ENCODE assay signal across 8 cellular contexts in the genomic region with DNA sequence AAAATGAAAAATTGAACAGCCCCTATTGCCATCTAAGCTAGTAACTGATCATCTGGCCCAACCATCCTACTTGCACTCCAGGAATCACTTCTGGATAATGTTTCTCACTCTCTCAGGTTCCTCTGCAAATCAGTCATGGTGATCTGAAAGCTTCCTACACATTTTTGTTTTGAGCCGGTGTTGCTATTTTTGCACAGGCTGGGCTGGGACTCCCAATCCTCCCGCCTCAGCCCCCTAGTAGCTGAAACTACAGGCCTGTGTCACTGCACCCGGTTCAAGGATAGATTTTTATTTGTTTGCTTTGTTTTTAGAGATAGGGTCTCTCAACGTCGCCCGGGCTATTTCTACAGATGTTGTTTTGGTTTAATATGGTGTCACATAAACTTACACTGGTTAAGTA. TPM values are rescaled to one million over a fixed set of nuclear protein-coding genes. Genes with fewer than 3 reads are reported as not detected.
DNase-seq lines count a peak whose midpoint lies in the region; ATAC-seq, FAIRE-seq and TF ChIP-seq lines count a peak whose summit lies in the region.

No MANE protein-coding gene starts in this region.

- no peaks in the 10 kb centered on the region for H3K79me1 ChIP-seq in mesendoderm (ENCODE audit: low read length)

- H3K18ac ChIP-seq in mesendoderm (ENCODE audit: low read length), result peak overlapping the region; percentile 28

- H3K79me2 ChIP-seq in DOHH2 (ENCODE audit: control insufficient read depth, low read length) (no peaks in the 10 kb centered on the region), OCI-LY7 (ENCODE audit: insufficient read depth, low read depth, low read length) (no peaks in the 10 kb centered on the region), mesendoderm (ENCODE audit: control insufficient read depth, insufficient read depth, low read length) (no peaks in the 10 kb centered on the region)

- CTCF ChIA-PET in OCI-LY7 (lab: Charles Lee; ENCODE audit: unreplicated experiment), result no interaction called here

- no peak overlapping the region for H2BK15ac ChIP-seq in mesendoderm (replicated peaks; ENCODE audit: low read depth)

- no peak overlapping the region for H4K5ac ChIP-seq in mesendoderm (ENCODE audit: low read length)

- H3K9ac ChIP-seq in mesendoderm (ENCODE audit: low read length), result no peak overlapping the region

- no peaks in the 10 kb centered on the region; the same call in 1 of the 2 replicates for H3K9me3 ChIP-seq in DOHH2 (ENCODE audit: control insufficient read depth, insufficient read depth, low read length)
- no peaks in the 10 kb centered on the region for H3K9me3 ChIP-seq in OCI-LY7 (ENCODE audit: low read length)

- peak overlapping the region; percentile 58; the same call in 1 of the 2 replicates for H2AFZ ChIP-seq in OCI-LY7 (ENCODE audit: low read length)

- H3K56ac ChIP-seq in mesendoderm (ENCODE audit: low read length), result no peak overlapping the region

- no peak overlapping the region for H3K4ac ChIP-seq in mesendoderm (ENCODE audit: low read depth, low read length)

- H3K9me2 ChIP-seq in DOHH2 (replicated peaks; ENCODE audit: control insufficient read depth, low read length), result no peaks in the 10 kb centered on the region
- no peaks in the 10 kb centered on the region for H3K9me2 ChIP-seq in OCI-LY7 (ENCODE audit: insufficient read depth, low read length)

- no peak overlapping the region for H2AK5ac ChIP-seq in mesendoderm (ENCODE audit: low read length)

- no peak for FAIRE-seq in GM19239 (lab: Jason Lieb, UNC)

- H4K8ac ChIP-seq in mesendoderm (ENCODE audit: low read depth, low read length), result no peak overlapping the region

- 0 out of 2 replicates have a peak, but pooled peaks cover 2% of the 10 kb centered on the region for H3K27me3 ChIP-seq in DOHH2 (ENCODE audit: control insufficient read depth, low read length)
- H3K27me3 ChIP-seq in mesendoderm (ENCODE audit: insufficient read depth, low read length, poor library complexity), result no peaks in the 10 kb centered on the region

- intact Hi-C loops in OCI-LY7 (cut with micrococcal nuclease; ENCODE audit: unreplicated experiment), result no loop called here
- intact Hi-C loops in posterior cingulate gyrus (cut with DNase I), result no loop called here

- H4K20me1 ChIP-seq in DOHH2 (ENCODE audit: control insufficient read depth, insufficient read depth, low read depth, low read length) (no peaks in the 10 kb centered on the region), OCI-LY7 (ENCODE audit: insufficient read depth, low read length) (no peaks in the 10 kb centered on the region)

- peak; percentile 3 for ATAC-seq in GM21619 (IDR thresholded peaks at IDR 0.05; ENCODE audit: unreplicated experiment)

- H3K36me3 ChIP-seq in DOHH2 (ENCODE audit: control insufficient read depth, low read length) (no peaks in the 10 kb centered on the region), OCI-LY7 (ENCODE audit: insufficient read depth, low read length) (no peaks in the 10 kb centered on the region), mesendoderm (ENCODE audit: control insufficient read depth, insufficient read depth, low read length) (no peaks in the 10 kb centered on the region)

- no peak overlapping the region for H2BK120ac ChIP-seq in mesendoderm (ENCODE audit: low read depth, low read length)

- peak overlapping the region; percentile 54 for H3K27ac ChIP-seq in DOHH2 (ENCODE audit: low read depth, low read length)
- no peak overlapping the region for H3K27ac ChIP-seq in OCI-LY7 (ENCODE audit: low read depth, low read length, poor library complexity, severe bottlenecking)
- H3K27ac ChIP-seq in mesendoderm (ENCODE audit: low read depth, low read length), result no peak overlapping the region

- H3K4me2 ChIP-seq in DOHH2 (ENCODE audit: low read length), result peak overlapping the region; percentile 69
- peak overlapping the region; percentile 32; the same call in 1 of the 2 replicates for H3K4me2 ChIP-seq in OCI-LY7 (ENCODE audit: low read length)
- no peak overlapping the region for H3K4me2 ChIP-seq in mesendoderm (ENCODE audit: low read length)

- TF ChIP-seq CTCF in DOHH2 (IDR thresholded peaks at IDR 0.05; ENCODE audit: low read depth, low read length, poor library complexity, severe bottlenecking) (no peak), OCI-LY7 (conservative IDR thresholded peaks at IDR 0.05; ENCODE audit: low read length) (no peak)

- POLR2A ChIA-PET in OCI-LY7 (lab: Charles Lee), result interaction anchor here (1.0 kb wide), 1 partner anchor 13 kb away, joined by 5 read pairs; no protein-coding TSS in a partner anchor

- no TSS peak for BruUV-seq in OCI-LY7 (replicated peaks; lab: Mats Ljungman, UMichigan)

- DNase-seq in OCI-LY7 (ENCODE audit: low spot score) (no peak), mesendoderm (no peak), germinal center (ENCODE audit: low spot score) (no peak), SW480 (ENCODE audit: low spot score) (no peak), posterior cingulate gyrus (no peak), GM19239 (ENCODE audit: insufficient read length, low spot score) (no peak)

- peaks cover 3% of the 10 kb centered on the region; the same call in 1 of the 2 replicates for H3F3A ChIP-seq in DOHH2 (ENCODE audit: control insufficient read depth, insufficient read depth)

- H2BK5ac ChIP-seq in mesendoderm (ENCODE audit: low read length), result no peak overlapping the region

- H3K23ac ChIP-seq in mesendoderm (ENCODE audit: low read length), result no peak overlapping the region

- no CpG with 5 or more reads among the region's 6 CpGs for WGBS in mesendoderm (ENCODE audit: extremely low coverage, insufficient coverage, low lambda C conversion rate)

- peak overlapping the region; percentile 59 for H3K4me3 ChIP-seq in DOHH2 (ENCODE audit: low read length)
- no peak overlapping the region for H3K4me3 ChIP-seq in OCI-LY7 (ENCODE audit: low read depth, low read length, poor library complexity, severe bottlenecking)
- H3K4me3 ChIP-seq in mesendoderm (ENCODE audit: low read length), result no peak overlapping the region

- peaks cover 15% of the 10 kb centered on the region for H3K4me1 ChIP-seq in DOHH2 (ENCODE audit: control insufficient read depth, low read length)
- H3K4me1 ChIP-seq in OCI-LY7 (ENCODE audit: insufficient read depth, low read length, poor library complexity, severe bottlenecking), result peaks cover 8% of the 10 kb centered on the region
- no peaks in the 10 kb centered on the region for H3K4me1 ChIP-seq in mesendoderm (ENCODE audit: control insufficient read depth, low read depth, low read length)

RNA-seq across cellular contexts. Expression of a gene that starts 40.5 kb away (rescaled TPM):
- total RNA-seq in OCI-LY7 (2014; rRNA removed; shearing (Covaris generic)), result not detected in 2 replicates
- 0.02 and 0.07 TPM in 2 replicates for total RNA-seq in OCI-LY7 (2022)
- polyA plus RNA-seq in mesendoderm (2013, experiment 1 of 2), result 2.4 TPM
- polyA plus RNA-seq in mesendoderm (2013, experiment 2 of 2), result 2.1 TPM
